ENCODE assay signal across 18 cellular contexts in the genomic region with DNA sequence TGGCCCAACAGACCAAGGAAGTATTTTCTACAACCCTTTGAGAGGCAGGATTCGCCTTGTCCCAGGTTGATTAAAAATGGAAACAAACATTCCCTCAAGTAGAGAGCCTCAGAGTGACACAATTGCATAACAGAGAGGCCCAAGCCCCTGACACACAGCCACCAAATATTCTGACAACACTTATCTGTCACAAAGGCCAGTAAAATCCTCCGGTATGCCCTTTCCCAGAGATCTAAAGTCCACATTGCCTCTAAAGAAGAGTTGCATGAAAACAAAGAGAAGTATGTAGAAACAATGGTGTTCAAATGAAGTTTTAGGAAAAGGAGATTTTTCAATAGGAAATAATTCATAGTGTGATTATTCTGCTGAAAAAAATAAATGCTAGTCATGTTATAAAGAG.
"Had no signal": no experiment of that assay in that cellular context is flagged by ENCODE, and none has a peak within 500 bp of the region (broad histone marks: within the 10 kb centered on the region; RNA-seq: fewer than 3 reads in every experiment).

No MANE protein-coding gene starts in this region.

- DNase-seq: KBM-7, MM.1S, NCI-H1092 treated with DMSO at 0.1 percent for 48 hours, NCI-H1436, NCI-H187, NCI-H2029, NCI-H2081 treated with DMSO at 0.1 percent for 48 hours, NCI-H2171, NCI-H226, NCI-H446, NCI-H510A, NCI-H524 treated with DMSO at 0.1 percent for 48 hours, NCI-H69, NCI-H774, PC-3, SHP77 had no signal

- H3K27ac ChIP-seq: RWPE1 had no signal

- ATAC-seq: Panc1, PC-3 had no signal
